21 cellular contexts compared by ENCODE assay signal in genomic region chr18:46570134-46570533, GRCh38.
"Had no signal": no experiment of that assay in that cellular context is flagged by ENCODE, and none has a peak within 500 bp of the region (broad histone marks: within the 10 kb centered on the region; RNA-seq: fewer than 3 reads in every experiment).

No MANE protein-coding gene starts in this region.

- H3K9me3 Mint-ChIP-seq: dendritic cell treated with granulocyte-macrophage colony-stimulating factor and Interleukin-4, amounts not matched to agents 40 ng/mL and 50 ng/mL, for 4 days; effector memory CD8-positive, alpha-beta T cell; endodermal cell; immature natural killer cell had no signal

- H3K4me1 Mint-ChIP-seq: immature natural killer cell had no signal

- DNase-seq: cerebellar nuclear complex; colonic mucosa; cortex of kidney; effector CD8-positive, alpha-beta T cell; effector memory CD8-positive, alpha-beta T cell; endodermal cell; erythroblast; foreskin keratinocyte; heart left ventricle; hypothalamus; immature natural killer cell; left cardiac atrium; left lung; left ventricle myocardium superior; lower lobe of right lung; mesenchymal stem cell; midbrain had no signal

- H3K27ac ChIP-seq: colonic mucosa, epithelial cell of prostate, foreskin keratinocyte, gastroesophageal sphincter, heart left ventricle, hepatocyte, left lung, lower lobe of right lung had no signal

- H3K27me3 Mint-ChIP-seq: dendritic cell treated with granulocyte-macrophage colony-stimulating factor and Interleukin-4, amounts not matched to agents 40 ng/mL and 50 ng/mL, for 4 days had no signal

- H3K79me2 ChIP-seq: hepatocyte had no signal

- H3K4me3 Mint-ChIP-seq: dendritic cell treated with granulocyte-macrophage colony-stimulating factor and Interleukin-4, amounts not matched to agents 40 ng/mL and 50 ng/mL, for 4 days; effector memory CD8-positive, alpha-beta T cell; endodermal cell; immature natural killer cell had no signal

- H3K27ac Mint-ChIP-seq: dendritic cell treated with granulocyte-macrophage colony-stimulating factor and Interleukin-4, amounts not matched to agents 40 ng/mL and 50 ng/mL, for 4 days; effector memory CD8-positive, alpha-beta T cell; endodermal cell; immature natural killer cell had no signal

- H3K4me1 ChIP-seq: colonic mucosa, foreskin keratinocyte, gastroesophageal sphincter, heart left ventricle, left lung, lower lobe of right lung had no signal

- H3K36me3 ChIP-seq: colonic mucosa, gastroesophageal sphincter, heart left ventricle, lower lobe of right lung had no signal

- H3K27me3 ChIP-seq: colonic mucosa, foreskin keratinocyte, gastroesophageal sphincter, heart left ventricle, left lung had no signal

- H3K36me3 Mint-ChIP-seq: immature natural killer cell had no signal

- H2AFZ ChIP-seq: hepatocyte had no signal

- H3K9me3 ChIP-seq: colonic mucosa, gastroesophageal sphincter, heart left ventricle, left lung, lower lobe of right lung had no signal

- H3K4me3 ChIP-seq: colonic mucosa, gastroesophageal sphincter, heart left ventricle, hepatocyte, left lung, lower lobe of right lung had no signal

- H3K4me2 ChIP-seq: hepatocyte had no signal
